In the genomic region with DNA sequence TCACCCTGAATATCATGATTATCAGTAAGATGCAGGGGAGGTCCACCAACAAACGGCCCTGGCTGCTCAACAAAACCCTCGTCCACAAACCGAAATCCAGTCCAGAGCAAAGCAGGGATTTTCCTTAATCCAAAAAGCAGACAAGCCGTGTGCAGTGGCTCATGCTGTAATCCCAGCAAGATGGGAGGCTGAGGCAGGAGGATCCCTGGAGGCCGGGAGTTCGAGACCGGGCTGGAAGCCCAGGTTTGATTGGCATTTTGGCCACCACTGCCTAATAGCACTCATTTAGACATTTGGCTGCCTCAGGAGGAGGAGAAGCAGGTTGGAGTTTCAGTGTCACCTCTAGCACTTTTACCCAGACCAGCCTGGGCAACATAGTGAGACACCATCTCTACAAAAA, we compare ENCODE assay signal across 35 cellular contexts.
"Had no signal": no experiment of that assay in that cellular context is flagged by ENCODE, and none has a peak within 500 bp of the region (broad histone marks: within the 10 kb centered on the region; RNA-seq: fewer than 3 reads in every experiment).

No MANE protein-coding gene starts in this region.

- H3K4me2 ChIP-seq: KMS-11 had no signal

- DNase-seq: Kasumi-1, MG63, MM.1S, MV-4-11, NCI-H1048, NCI-H1092, NCI-H1092 treated with DMSO at 0.1 percent for 48 hours, NCI-H1105 treated with DMSO at 0.1 percent for 48 hours, NCI-H1417, NCI-H1417 treated with DMSO at 0.1 percent for 48 hours, NCI-H1436, NCI-H1436 treated with DMSO at 0.1 percent for 48 hours, NCI-H146, NCI-H1694, NCI-H1694 treated with DMSO at 0.1 percent for 48 hours, NCI-H187, NCI-H187 treated with DMSO at 0.1 percent for 48 hours, NCI-H1930, NCI-H2029, NCI-H2029 treated with DMSO at 0.1 percent for 48 hours, NCI-H2081, NCI-H2081 treated with DMSO at 0.1 percent for 48 hours, NCI-H2107, NCI-H2171, NCI-H2171 treated with DMSO at 0.1 percent for 48 hours, NCI-H2227 treated with DMSO at 0.1 percent for 48 hours, NCI-H226, NCI-H345, NCI-H446, NCI-H446 treated with DMSO at 0.1 percent for 48 hours, NCI-H510A, NCI-H510A treated with DMSO at 0.1 percent for 48 hours, NCI-H524, NCI-H524 treated with DMSO at 0.1 percent for 48 hours had no signal

- H3K36me3 ChIP-seq: MG63 had no signal

- H3K27ac ChIP-seq: KMS-11 had no signal

- H3K9ac ChIP-seq: KMS-11 had no signal

- H3K9me3 ChIP-seq: MG63 had no signal

- H3K4me3 ChIP-seq: MG63 had no signal

- H3K27me3 ChIP-seq: MG63 had no signal
